In genomic region chr2:3282056-3282998, GRCh38 we compare ENCODE assay signal across 9 cellular contexts.
DNase-seq lines count a peak whose midpoint lies in the region; ATAC-seq and TF ChIP-seq lines count a peak whose summit lies in the region.
"Had no signal": no experiment of that assay in that cellular context is flagged by ENCODE, and none has a peak within 500 bp of the region (broad histone marks: within the 10 kb centered on the region; RNA-seq: fewer than 3 reads in every experiment).

No MANE protein-coding gene starts in this region.

- TF ChIP-seq CTCF in H9 (conservative IDR thresholded peaks at IDR 0.05), result no peak
- no peak for TF ChIP-seq CTCF in fibroblast of villous mesenchyme (IDR thresholded peaks at IDR 0.05; ENCODE audit: insufficient read depth, low read depth, low read length)
- no peak for TF ChIP-seq CTCF in prostate gland (IDR thresholded peaks at IDR 0.05)
- no peak for TF ChIP-seq CTCF in smooth muscle cell (IDR thresholded peaks at IDR 0.05; ENCODE audit: borderline replicate concordance, insufficient read depth, poor library complexity, severe bottlenecking)

- H2AFZ ChIP-seq in H9 (ENCODE audit: low read length), result no peak overlapping the region
- H2AFZ ChIP-seq in smooth muscle cell (ENCODE audit: low read depth), result no peak overlapping the region

- DNase-seq in H9 (peak; percentile 24), NCI-H526 treated with DMSO at 0.1 percent for 48 hours (lab: John Stamatoyannopoulos, UW) (peak; percentile 88), fibroblast of villous mesenchyme (ENCODE audit: low read depth) (peak; percentile 24), prostate gland (ENCODE audit: low spot score) (peak; percentile 67), HCEC 1CT (no peak), smooth muscle cell (lab: John Stamatoyannopoulos, UW; ENCODE audit: unreplicated experiment) (no peak)
- no peak for DNase-seq in activated CD4-positive, alpha-beta T cell treated with anti-CD3 and anti-CD28 coated beads for 4 hours
- DNase-seq: activated effector memory CD4-positive, alpha-beta T cell treated with Interleukin-2 at 50 U/mL for 16 hours had no signal

- no peaks in the 10 kb centered on the region for H3K27me3 ChIP-seq in H9 (ENCODE audit: insufficient read depth, low read length)
- H3K27me3 ChIP-seq in prostate gland (replicated peaks; ENCODE audit: insufficient read depth), result no peaks in the 10 kb centered on the region
- H3K27me3 ChIP-seq in smooth muscle cell (ENCODE audit: low read depth), result no peaks in the 10 kb centered on the region

- H2BK5ac ChIP-seq in H9 (ENCODE audit: insufficient read length, low read length), result no peak overlapping the region

- no peaks in the 10 kb centered on the region for H3K79me1 ChIP-seq in H9 (ENCODE audit: insufficient read depth, low read depth, low read length, poor library complexity, severe bottlenecking)

- no peaks in the 10 kb centered on the region; the same call in 1 of the 2 replicates for H3K4me1 ChIP-seq in H9 (ENCODE audit: insufficient read depth, low read length)
- no peaks in the 10 kb centered on the region for H3K4me1 ChIP-seq in prostate gland (replicated peaks)
- no peaks in the 10 kb centered on the region for H3K4me1 ChIP-seq in smooth muscle cell (ENCODE audit: low read depth)

- no peak overlapping the region for H4K91ac ChIP-seq in H9 (ENCODE audit: insufficient read length, low read depth, low read length)

- H3K27ac ChIP-seq in H9 (ENCODE audit: insufficient read length, low read depth, low read length), result no peak overlapping the region
- H3K27ac ChIP-seq in prostate gland, result no peak overlapping the region
- no peak overlapping the region for H3K27ac ChIP-seq in smooth muscle cell (ENCODE audit: low read depth)

- intact Hi-C loops in prostate gland (cut with DNase I), result no loop called here

- H3K9ac ChIP-seq in H9 (ENCODE audit: extremely low read depth, insufficient read length, low read length), result no peak overlapping the region
- H3K9ac ChIP-seq in smooth muscle cell (ENCODE audit: low read depth), result no peak overlapping the region

- H2BK12ac ChIP-seq in H9 (ENCODE audit: insufficient read length, low read depth, low read length), result no peak overlapping the region

- H3K36me3 ChIP-seq in prostate gland (no peaks in the 10 kb centered on the region), smooth muscle cell (ENCODE audit: low read depth) (no peaks in the 10 kb centered on the region)

- TF ChIP-seq POLR2A in prostate gland (IDR thresholded peaks at IDR 0.05), result no peak

- H3K79me2 ChIP-seq in H9 (ENCODE audit: insufficient read depth, low read length) (no peaks in the 10 kb centered on the region), smooth muscle cell (ENCODE audit: low read depth) (no peaks in the 10 kb centered on the region)

- no peak overlapping the region for H2BK20ac ChIP-seq in H9 (ENCODE audit: low read depth, low read length, poor library complexity, severe bottlenecking)

- H4K20me1 ChIP-seq in H9 (ENCODE audit: control insufficient read depth, insufficient read depth, insufficient read length) (no peaks in the 10 kb centered on the region), smooth muscle cell (ENCODE audit: low read depth) (peaks cover 26% of the 10 kb centered on the region)

- no peak overlapping the region; the same call in 1 of the 2 replicates for H3K14ac ChIP-seq in H9 (ENCODE audit: insufficient read depth, low read length)

- H3T11ph ChIP-seq in H9 (ENCODE audit: low read length), result no peak overlapping the region

- H4K8ac ChIP-seq in H9 (replicated peaks; ENCODE audit: insufficient read length, low read depth, low read length), result no peak overlapping the region

- H3K36me3 Mint-ChIP-seq in H9 (ENCODE audit: insufficient read depth in 1 of 3, low read depth in 3 of 3), result peaks cover 5 to 11% (median 9%) of the 10 kb centered on the region in 3 experiments; a peak in 6 of 7 replicates

- H2BK15ac ChIP-seq in H9 (ENCODE audit: low read depth, low read length), result no peak overlapping the region

- H2AK5ac ChIP-seq in H9 (ENCODE audit: insufficient read length, low read length), result no peak overlapping the region

- no peak for ATAC-seq in HG03571 (IDR thresholded peaks at IDR 0.05; ENCODE audit: unreplicated experiment)

- no peak overlapping the region for H4K5ac ChIP-seq in H9 (ENCODE audit: insufficient read length, low read depth, low read length)

- H3K9me3 ChIP-seq in H9 (ENCODE audit: control insufficient read depth, low read depth, low read length) (no peaks in the 10 kb centered on the region), prostate gland (no peaks in the 10 kb centered on the region), smooth muscle cell (replicated peaks; ENCODE audit: low read depth) (no peaks in the 10 kb centered on the region)

- H3K56ac ChIP-seq in H9 (ENCODE audit: insufficient read length, low read depth, low read length), result no peak overlapping the region

- H3K23me2 ChIP-seq in H9 (ENCODE audit: insufficient read length, low read depth, low read length, poor library complexity, severe bottlenecking), result no peaks in the 10 kb centered on the region

- no peaks in the 10 kb centered on the region for H3K27me3 Mint-ChIP-seq in H9 (ENCODE audit: low read depth)

- peaks cover 0 to 4% of the 10 kb centered on the region in 2 experiments; a peak in 3 of 5 replicates for H3K9me3 Mint-ChIP-seq in H9

- H3F3A ChIP-seq in smooth muscle cell (ENCODE audit: low read depth), result no peaks in the 10 kb centered on the region

- no peak overlapping the region for H3K18ac ChIP-seq in H9 (ENCODE audit: insufficient read length, low read depth, low read length)

- peaks cover 16 to 17% of the 10 kb centered on the region in 2 experiments for H3K4me1 Mint-ChIP-seq in H9

- WGBS in H9 (ENCODE audit: extremely low coverage, insufficient read length, low lambda C conversion rate), result no CpG with 5 or more reads among the region's 36 CpGs
- 55% methylated on average over 34 of the region's 36 CpGs for WGBS in prostate gland
- 94% methylated on average over 36 of the region's 36 CpGs for WGBS in smooth muscle cell (ENCODE audit: low lambda C conversion rate)

- no peak overlapping the region for H3K4ac ChIP-seq in H9 (ENCODE audit: low read depth, low read length)

- H3K4me2 ChIP-seq in H9 (ENCODE audit: insufficient read depth, insufficient read length, low read length), result no peak overlapping the region
- H3K4me2 ChIP-seq in smooth muscle cell, result no peak overlapping the region

- H3K23ac ChIP-seq in H9 (ENCODE audit: insufficient read length, low read depth, low read length), result no peak overlapping the region

- H3K4me3 ChIP-seq in fibroblast of villous mesenchyme (ENCODE audit: low read depth, low read length) (no peak overlapping the region), prostate gland (no peak overlapping the region), smooth muscle cell (no peak overlapping the region)

- H3K4me3 Mint-ChIP-seq in H9, result no peak overlapping the region

- H3K27ac Mint-ChIP-seq in H9, result peak overlapping the region in 1 of 3 experiments; percentile 51; a peak in 2 of 7 replicates

- no peak overlapping the region for H2BK120ac ChIP-seq in H9 (ENCODE audit: low read depth, low read length, poor library complexity, severe bottlenecking)

Comparison
In these comparisons a context has a peak if more than half of its experiments do, and no peak if none do; other contexts are left out.
1. DNase-seq: peak in H9 (single experiment), NCI-H526 treated with DMSO at 0.1 percent for 48 hours (single experiment), fibroblast of villous mesenchyme (single experiment) and prostate gland (single experiment); none in activated CD4-positive, alpha-beta T cell treated with anti-CD3 and anti-CD28 coated beads for 4 hours (0 of 2), HCEC 1CT (single experiment) and smooth muscle cell (single experiment).